Comparison of ENCODE assay signal across 8 cellular contexts in the genomic region with DNA sequence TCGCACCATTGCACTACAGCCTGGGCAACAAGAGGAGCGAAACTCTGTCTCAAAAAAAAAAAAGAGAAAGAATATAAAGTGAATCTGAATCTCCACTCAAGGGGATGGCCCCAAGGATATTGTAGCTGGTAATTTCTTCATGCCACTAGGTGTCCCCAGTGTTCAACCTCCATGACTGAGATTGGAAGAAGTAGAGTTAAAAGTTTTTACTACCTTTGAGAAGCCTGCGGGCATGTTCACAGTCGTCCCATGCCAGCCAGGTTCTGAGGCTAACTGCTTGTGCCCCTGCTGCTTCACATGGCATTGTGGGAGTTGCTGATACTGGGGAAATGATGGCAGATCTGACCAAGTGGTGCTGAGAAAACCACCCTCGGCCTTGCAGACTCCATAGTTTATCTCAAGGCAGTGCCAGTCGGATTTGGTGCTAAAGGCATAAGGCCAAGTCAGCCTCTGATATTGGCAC. TPM values are rescaled to one million over a fixed set of nuclear protein-coding genes. Genes with fewer than 3 reads are reported as not detected.
DNase-seq lines count a peak whose midpoint lies in the region; ATAC-seq and TF ChIP-seq lines count a peak whose summit lies in the region.

No MANE protein-coding gene starts in this region.

- H3K4me3 ChIP-seq in AG09309 (ENCODE audit: control insufficient read depth, low read depth, low read length) (no peak overlapping the region), cardiac fibroblast (replicated peaks in 1 of 2; ENCODE audit: low read depth in 2 of 2, low read length in 2 of 2) (no peak overlapping the region), left lung (no peak overlapping the region), upper lobe of left lung (no peak overlapping the region)

- H3K27ac ChIP-seq in left lung (no peak overlapping the region), upper lobe of left lung (no peak overlapping the region)

- H3K36me3 ChIP-seq in left lung, result peaks cover 0 to 39% of the 10 kb centered on the region in 2 donors
- H3K36me3 ChIP-seq in upper lobe of left lung, result peaks cover 3 to 33% (median 21%) of the 10 kb centered on the region in 4 donors

- peaks cover 0 to 7% of the 10 kb centered on the region in 2 donors for H3K4me1 ChIP-seq in left lung
- H3K4me1 ChIP-seq in upper lobe of left lung, result no peaks in the 10 kb centered on the region

- 49 to 50% methylated on average over 5 to 6 of the region's 6 CpGs for WGBS in upper lobe of left lung, 2 donors

- TF ChIP-seq CTCF in AG09309 (IDR thresholded peaks at IDR 0.05; ENCODE audit: control insufficient read depth, insufficient read depth, low read depth, low read length, missing control alignments) (peak; percentile 69), GM12872 (IDR thresholded peaks at IDR 0.05; ENCODE audit: insufficient read depth, low read depth, low read length) (peak; percentile 71), cardiac fibroblast (IDR thresholded peaks at IDR 0.05; ENCODE audit: low read depth, low read length) (peak; percentile 66), left lung (IDR thresholded peaks at IDR 0.05) (peak; percentile 46 to 57), upper lobe of left lung (IDR thresholded peaks at IDR 0.05) (peak; percentile 14 to 59 (median 44))

- no peak for TF ChIP-seq POLR2A in upper lobe of left lung (IDR thresholded peaks at IDR 0.05)

- no peaks in the 10 kb centered on the region for H3K27me3 ChIP-seq in left lung
- H3K27me3 ChIP-seq in upper lobe of left lung, result no peaks in the 10 kb centered on the region

- no peak for DNase-seq in AG09309 (ENCODE audit: low read depth)
- peak; percentile 62 for DNase-seq in NCI-H460 (ENCODE audit: extremely low read depth, low read depth)
- peak; percentile 66 to 71 for DNase-seq in cardiac fibroblast (ENCODE audit: low read depth in 2 of 2)
- no peak for DNase-seq in left lung
- DNase-seq in upper lobe of left lung, result no peak
- DNase-seq in stimulated activated CD8-positive, alpha-beta memory T cell treated with anti-CD3 and anti-CD28 coated beads, Interleukin-4, amount 100 ng/mL, for 48 hours, result no peak
- no peak for DNase-seq in NCI-H1436 treated with DMSO at 0.1 percent for 48 hours (lab: John Stamatoyannopoulos, UW)

- ATAC-seq in left lung (peak; percentile 79), upper lobe of left lung (ENCODE audit: low FRiP score in 2 of 2) (peak; percentile 60 to 81)

- intact Hi-C loops in left lung (cut with DNase I), result no loop called here

- no peaks in the 10 kb centered on the region for H3K9me3 ChIP-seq in left lung
- no peaks in the 10 kb centered on the region for H3K9me3 ChIP-seq in upper lobe of left lung

- TF ChIP-seq EP300 in upper lobe of left lung (IDR thresholded peaks at IDR 0.05), result no peak

RNA-seq across cellular contexts. Expression of gene SHISA4, which starts 10.8 kb away (rescaled TPM):
- total RNA-seq in NCI-H460 (2014; rRNA removed; shearing (Covaris generic)), result 11.4 and 12.1 TPM in 2 replicates
- polyA plus RNA-seq in NCI-H460 (2014; cell fraction: nucleus; rRNA removed), result 6.2 and 14.4 TPM in 2 replicates
- total RNA-seq in left lung (10 to 100 TPM; 12.7 to 26.1 TPM), upper lobe of left lung (10 to 100 TPM in 5 of 6 donors, 1 to 10 TPM in 1; 4.6 to 20.9 (median 11.8) TPM)

RNA-seq across cellular contexts. Expression of gene IPO9, which starts 49.0 kb away (rescaled TPM):
- total RNA-seq in NCI-H460 (2014; rRNA removed; shearing (Covaris generic)), result 25.5 and 27.6 TPM in 2 replicates
- polyA plus RNA-seq in NCI-H460 (2014; cell fraction: nucleus; rRNA removed), result 28.6 and 46.9 TPM in 2 replicates
- total RNA-seq in left lung, result 10 to 100 TPM; 49.3 to 59.2 TPM
- 10 to 100 TPM; 22.8 to 46.7 (median 35.7) TPM for total RNA-seq in upper lobe of left lung

Comparison
In these comparisons a context has a peak if more than half of its experiments do, and no peak if none do; other contexts are left out.
1. DNase-seq: peak in NCI-H460 (single experiment) and cardiac fibroblast (2 of 2); none in AG09309 (single experiment), left lung (0 of 2), upper lobe of left lung (0 of 2), stimulated activated CD8-positive, alpha-beta memory T cell treated with anti-CD3 and anti-CD28 coated beads, Interleukin-4, amount 100 ng/mL, for 48 hours (single experiment) and NCI-H1436 treated with DMSO at 0.1 percent for 48 hours (single experiment).
2. Peak in every context shown above with its lines, with median percentiles within 50 percentile points of each other: CTCF ChIP-seq.